Comparison of ENCODE assay signal across 1 cellular context in genomic region chr17:59365383-59365981, GRCh38.
TF ChIP-seq lines count a peak whose summit lies in the region.

No MANE protein-coding gene starts in this region.

TF ChIP-seq in K562, 482 proteins besides CTCF, POLR2A, EP300 and RAD21 (continued from another document and continues in another):
- TF ChIP-seq TBL1XR1 (IDR thresholded peaks at IDR 0.05; ENCODE audit: low read length in 2 of 2), result peak in 1 of 2 experiments; percentile 92; a peak in 2 of 4 replicates
- peak; percentile 51; the same call in 1 of the 2 replicates for TF ChIP-seq ETV5 (CRISPR knock-in tag; IDR thresholded peaks at IDR 0.05; ENCODE audit: low read depth)
- peak; percentile 67 for TF ChIP-seq SP1 (CRISPR knock-in tag; IDR thresholded peaks at IDR 0.05)
- no peak for TF ChIP-seq XRCC3 (IDR thresholded peaks at IDR 0.05)
- TF ChIP-seq KDM1A (IDR thresholded peaks at IDR 0.05), result peak; percentile 100
- peak; percentile 55; the same call in 1 of the 2 replicates for TF ChIP-seq TARDBP (IDR thresholded peaks at IDR 0.05)
- peak; percentile 98 for TF ChIP-seq ZNF766 (CRISPR knock-in tag; conservative IDR thresholded peaks at IDR 0.05)
- TF ChIP-seq SMAD4 (CRISPR knock-in tag; conservative IDR thresholded peaks at IDR 0.05), result peak; percentile 94
- TF ChIP-seq NCOA1 (IDR thresholded peaks at IDR 0.05; ENCODE audit: low read depth), result peak; percentile 77
- peak; percentile 48; the same call in 1 of the 2 replicates for TF ChIP-seq ZNF239 (CRISPR knock-in tag; IDR thresholded peaks at IDR 0.05)
- TF ChIP-seq SPI1 (IDR thresholded peaks at IDR 0.05; ENCODE audit: borderline replicate concordance, low read depth, low read length), result peak; percentile 13; the same call in 1 of the 2 replicates
- no peak for TF ChIP-seq NR2C2 (CRISPR knock-in tag; IDR thresholded peaks at IDR 0.05)
- peak; percentile 91 for TF ChIP-seq NR2C2 (tag; IDR thresholded peaks at IDR 0.05)
- TF ChIP-seq VEZF1 (CRISPR knock-in tag; IDR thresholded peaks at IDR 0.05), result peak; percentile 92
- peak; percentile 33 to 37; a peak in 1 of 4 replicates for TF ChIP-seq UBTF (IDR thresholded peaks at IDR 0.05; ENCODE audit: borderline replicate concordance in 1 of 2, low read depth in 2 of 2, low read length in 2 of 2)
- peak; percentile 95 for TF ChIP-seq ZNF740 (CRISPR knock-in tag; IDR thresholded peaks at IDR 0.05)
- peak in 1 of 2 experiments; percentile 84; a peak in 2 of 4 replicates for TF ChIP-seq ZNF740 (tag; IDR thresholded peaks at IDR 0.05)
- no peak for TF ChIP-seq ZNF398 (CRISPR knock-in tag; IDR thresholded peaks at IDR 0.05)
- TF ChIP-seq MTA3 (IDR thresholded peaks at IDR 0.05; ENCODE audit: borderline replicate concordance), result peak; percentile 66; the same call in 1 of the 2 replicates
- no peak for TF ChIP-seq ZBTB40 (IDR thresholded peaks at IDR 0.05)
- no peak for TF ChIP-seq ZBTB40 (CRISPR knock-in tag; IDR thresholded peaks at IDR 0.05)
- TF ChIP-seq ZNF589 (CRISPR knock-in tag; IDR thresholded peaks at IDR 0.05; ENCODE audit: low read depth), result peak; percentile 95
- TF ChIP-seq MCM3 (IDR thresholded peaks at IDR 0.05), result no peak
- no peak for TF ChIP-seq ZNF384 (IDR thresholded peaks at IDR 0.05; ENCODE audit: low read depth, low read length)
- TF ChIP-seq CREM (IDR thresholded peaks at IDR 0.05; ENCODE audit: low read depth), result peak; percentile 59; the same call in 1 of the 2 replicates
- TF ChIP-seq RB1 (IDR thresholded peaks at IDR 0.05; ENCODE audit: low read depth), result peak; percentile 42; the same call in 1 of the 2 replicates
- peak; percentile 42; the same call in 1 of the 2 replicates for TF ChIP-seq CEBPB (tag; IDR thresholded peaks at IDR 0.05)
- TF ChIP-seq PRDM10 (IDR thresholded peaks at IDR 0.05; ENCODE audit: partially characterized antibody), result peak; percentile 9
- no peak for TF ChIP-seq ZNF146 (CRISPR knock-in tag; IDR thresholded peaks at IDR 0.05; ENCODE audit: unreplicated experiment)
- TF ChIP-seq LARP7 (IDR thresholded peaks at IDR 0.05), result no peak
- peak; percentile 55; the same call in 1 of the 2 replicates for TF ChIP-seq LCOR (CRISPR knock-in tag; IDR thresholded peaks at IDR 0.05)
- TF ChIP-seq POLR3G (IDR thresholded peaks at IDR 0.05; ENCODE audit: extremely low read depth, insufficient read length, insufficient replicate concordance), result no peak
- TF ChIP-seq HES1 (IDR thresholded peaks at IDR 0.05; ENCODE audit: low read depth), result peak; percentile 88
- 0 out of 2 replicates have a peak, but pooled peaks have one; percentile 43 for TF ChIP-seq ELF4 (CRISPR knock-in tag; IDR thresholded peaks at IDR 0.05)
- TF ChIP-seq POLR2AphosphoS5 (IDR thresholded peaks at IDR 0.05; ENCODE audit: control insufficient read depth, insufficient read depth, low read depth, low read length), result peak; percentile 90; the same call in 1 of the 2 replicates
- TF ChIP-seq CTBP1 (IDR thresholded peaks at IDR 0.05; ENCODE audit: borderline replicate concordance), result peak; percentile 93
- no peak for TF ChIP-seq ZBTB7A (IDR thresholded peaks at IDR 0.05; ENCODE audit: borderline replicate concordance, control insufficient read depth, low read depth, low read length)
- TF ChIP-seq MLLT1 (IDR thresholded peaks at IDR 0.05), result peak in 1 of 2 experiments; percentile 55; a peak in 2 of 4 replicates
- TF ChIP-seq NEUROD1 (IDR thresholded peaks at IDR 0.05; ENCODE audit: borderline replicate concordance, low read depth, low read length, partially characterized antibody), result peak; percentile 61
